In the genomic region with DNA sequence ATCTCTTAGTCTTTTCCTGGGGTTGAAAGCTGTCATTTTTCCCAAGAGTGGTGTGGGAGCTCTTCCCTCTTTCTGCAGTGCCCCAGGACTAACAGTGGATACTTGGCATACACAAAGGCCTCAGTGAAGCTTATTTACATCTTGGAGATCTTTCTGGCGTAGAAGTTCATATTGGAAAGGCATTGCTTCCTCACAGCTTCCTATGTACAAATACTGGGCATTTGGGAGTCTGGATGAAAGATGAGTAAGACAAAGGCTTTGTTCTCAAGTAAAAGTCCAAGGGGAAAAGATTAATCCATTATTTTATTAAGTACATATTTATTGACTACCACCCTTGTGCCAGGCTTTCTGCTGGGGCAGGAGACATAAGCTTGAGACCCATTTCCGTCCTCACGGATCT, we compare ENCODE assay signal across 18 cellular contexts. TPM values are rescaled to one million over a fixed set of nuclear protein-coding genes. Genes with fewer than 3 reads are reported as not detected.
A peak's percentile ranks its signal among the peaks of the same experiment; 100 is the strongest.
DNase-seq lines count a peak whose midpoint lies in the region; ATAC-seq, FAIRE-seq and TF ChIP-seq lines count a peak whose summit lies in the region.
"Had no signal": no experiment of that assay in that cellular context is flagged by ENCODE, and none has a peak within 500 bp of the region (broad histone marks: within the 10 kb centered on the region; RNA-seq: fewer than 3 reads in every experiment).

No MANE protein-coding gene starts in this region.

- no peaks in the 10 kb centered on the region for H3K9me3 ChIP-seq in CD8-positive, alpha-beta T cell (ENCODE audit: low read length)
- H3K9me3 ChIP-seq in OCI-LY3 (ENCODE audit: insufficient read depth, low read length), result no peaks in the 10 kb centered on the region
- H3K9me3 ChIP-seq in esophagus muscularis mucosa, result no peaks in the 10 kb centered on the region
- H3K9me3 ChIP-seq in spleen, result no peaks in the 10 kb centered on the region
- H3K9me3 ChIP-seq: ascending aorta, MG63 had no signal

- no peak overlapping the region for H3K27ac ChIP-seq in CD8-positive, alpha-beta T cell (ENCODE audit: low read depth, low read length)
- H3K27ac ChIP-seq in OCI-LY3 (ENCODE audit: low read length), result peak overlapping the region; percentile 49
- H3K27ac ChIP-seq in esophagus muscularis mucosa (replicated peaks in 1 of 4), result peak overlapping the region in 3 of 4 donors; percentile 2 to 60 (median 4)
- H3K27ac ChIP-seq in spleen, result peak overlapping the region; percentile 7 to 79 (median 66)
- H3K27ac ChIP-seq: RWPE1 had no signal

- peaks cover 96% of the 10 kb centered on the region for H4K20me1 ChIP-seq in OCI-LY3 (ENCODE audit: insufficient read depth, low read length)

- no peaks in the 10 kb centered on the region for H3K36me3 ChIP-seq in CD8-positive, alpha-beta T cell (ENCODE audit: insufficient read depth, low read length)
- H3K36me3 ChIP-seq in OCI-LY3 (replicated peaks; ENCODE audit: low read depth, low read length) (no peaks in the 10 kb centered on the region), esophagus muscularis mucosa (no peaks in the 10 kb centered on the region), spleen (no peaks in the 10 kb centered on the region)
- H3K36me3 ChIP-seq: ascending aorta, MG63 had no signal

- no peak for TF ChIP-seq EP300 in esophagus muscularis mucosa (IDR thresholded peaks at IDR 0.05)

- no peaks in the 10 kb centered on the region for H3K27me3 ChIP-seq in CD8-positive, alpha-beta T cell (ENCODE audit: insufficient read depth, low read length)
- H3K27me3 ChIP-seq in OCI-LY3 (ENCODE audit: low read depth, low read length) (no peaks in the 10 kb centered on the region), esophagus muscularis mucosa (no peaks in the 10 kb centered on the region), spleen (replicated peaks in 1 of 7) (no peaks in the 10 kb centered on the region)
- H3K27me3 ChIP-seq: ascending aorta, MG63 had no signal

- H3K27ac Mint-ChIP-seq in CD8-positive, alpha-beta T cell, result peak overlapping the region; percentile 55
- no peak overlapping the region for H3K27ac Mint-ChIP-seq in glutamatergic neuron (ENCODE audit: unreplicated experiment)

- FAIRE-seq in H54 (lab: Jason Lieb, UNC), result no peak
- FAIRE-seq: HTR-8/SVneo had no signal

- H3K36me3 Mint-ChIP-seq in CD8-positive, alpha-beta T cell, result no peaks in the 10 kb centered on the region
- no peaks in the 10 kb centered on the region for H3K36me3 Mint-ChIP-seq in glutamatergic neuron (ENCODE audit: unreplicated experiment)

- H3K4me2 ChIP-seq in OCI-LY3 (ENCODE audit: low read length), result peak overlapping the region; percentile 66

- H3K4me1 Mint-ChIP-seq in CD8-positive, alpha-beta T cell (ENCODE audit: low read depth), result peaks cover 77% of the 10 kb centered on the region
- peaks cover 13% of the 10 kb centered on the region for H3K4me1 Mint-ChIP-seq in glutamatergic neuron (ENCODE audit: low read depth, unreplicated experiment)

- no peak overlapping the region for H3K4me3 Mint-ChIP-seq in CD8-positive, alpha-beta T cell
- H3K4me3 Mint-ChIP-seq in glutamatergic neuron (ENCODE audit: unreplicated experiment), result no peak overlapping the region

- POLR2A ChIA-PET in CD8-positive, alpha-beta T cell (lab: Charles Lee), result interaction anchor here (1.0 to 1.6 kb wide), 5 partner anchors 11 to 567 kb away, joined by 3 to 10 read pairs (median 4); a partner anchor contains a TSS

- 83% methylated on average over 3 of the region's 3 CpGs for WGBS in esophagus muscularis mucosa
- WGBS in spleen, 5 donors, result 57 to 70% (median 68%) methylated on average over 3 of the region's 3 CpGs

- no peaks in the 10 kb centered on the region for H3K27me3 Mint-ChIP-seq in CD8-positive, alpha-beta T cell (ENCODE audit: low read depth)
- no peaks in the 10 kb centered on the region for H3K27me3 Mint-ChIP-seq in glutamatergic neuron (ENCODE audit: unreplicated experiment)

- no peak overlapping the region for H3K4me3 ChIP-seq in CD8-positive, alpha-beta T cell (ENCODE audit: low read depth, low read length)
- H3K4me3 ChIP-seq in OCI-LY3 (ENCODE audit: low read length), result no peak overlapping the region
- H3K4me3 ChIP-seq in esophagus muscularis mucosa, result no peak overlapping the region
- no peak overlapping the region for H3K4me3 ChIP-seq in spleen
- H3K4me3 ChIP-seq: ascending aorta, MG63 had no signal

- H3K4me1 ChIP-seq in CD8-positive, alpha-beta T cell (ENCODE audit: insufficient read depth, low read length), result peaks cover 25% of the 10 kb centered on the region
- H3K4me1 ChIP-seq in OCI-LY3 (ENCODE audit: low read length), result peaks cover 59% of the 10 kb centered on the region
- peaks cover 44 to 65% (median 64%) of the 10 kb centered on the region in 4 donors for H3K4me1 ChIP-seq in esophagus muscularis mucosa
- H3K4me1 ChIP-seq in spleen, result peaks cover 65 to 100% (median 97%) of the 10 kb centered on the region in 6 donors
- H3K4me1 ChIP-seq: ascending aorta had no signal

- H2AFZ ChIP-seq in OCI-LY3 (ENCODE audit: low read depth, low read length), result no peak overlapping the region

- no peak for DNase-seq in CD8-positive, alpha-beta T cell
- DNase-seq in esophagus muscularis mucosa (ENCODE audit: extremely low spot score) (no peak), spleen (no peak), glutamatergic neuron (no peak), NCI-H1417 (lab: John Stamatoyannopoulos, UW) (no peak), H54 (ENCODE audit: insufficient read length, low spot score) (no peak)
- DNase-seq: activated T-cell treated with anti-CD3 and anti-CD28 coated beads, Interleukin-2, amount 50 U/mL, for 1 hour; C1 segment of cervical spinal cord; cortex of kidney; H7; hypothalamus; MG63; NCI-H526 treated with DMSO at 0.1 percent for 48 hours had no signal

- no peak for TF ChIP-seq CTCF in CD8-positive, alpha-beta T cell (IDR thresholded peaks at IDR 0.05)
- no peak for TF ChIP-seq CTCF in OCI-LY3 (IDR thresholded peaks at IDR 0.05; ENCODE audit: low read depth, low read length)
- no peak for TF ChIP-seq CTCF in esophagus muscularis mucosa (IDR thresholded peaks at IDR 0.05)
- no peak for TF ChIP-seq CTCF in spleen (IDR thresholded peaks at IDR 0.05 in 8 of 11, conservative IDR thresholded peaks at IDR 0.05 in 3 of 11)
- no peak for TF ChIP-seq CTCF in glutamatergic neuron (IDR thresholded peaks at IDR 0.05; ENCODE audit: partially characterized antibody, unreplicated experiment)

- no peak for TF ChIP-seq POLR2A in esophagus muscularis mucosa (IDR thresholded peaks at IDR 0.05; ENCODE audit: low read depth)
- no peak for TF ChIP-seq POLR2A in spleen (IDR thresholded peaks at IDR 0.05)
- no peak for TF ChIP-seq POLR2A in H54 (IDR thresholded peaks at IDR 0.05; ENCODE audit: low read depth, low read length)

- H3K79me2 ChIP-seq in OCI-LY3 (ENCODE audit: low read length), result peaks cover 100% of the 10 kb centered on the region

- CTCF ChIA-PET in CD8-positive, alpha-beta T cell (lab: Charles Lee), result interaction anchor here (1.0 to 3.0 kb wide), 16 partner anchors 8 to 900 kb away, joined by 3 to 89 read pairs (median 8); no protein-coding TSS in a partner anchor

- ATAC-seq in CD8-positive, alpha-beta T cell, result no peak
- ATAC-seq: left lobe of liver had no signal

- 0 out of 2 replicates have a peak overlapping the region, but pooled peaks have one; percentile 8 for H3K9ac ChIP-seq in OCI-LY3 (ENCODE audit: low read length)

- intact Hi-C loops in CD8-positive, alpha-beta T cell (cut with DNase I, micrococcal nuclease), result loop anchor here (2.0 to 5.0 kb wide), 2 partner anchors 19 to 355 kb away; no protein-coding TSS in a partner anchor
- intact Hi-C loops in esophagus muscularis mucosa (cut with DNase I), result no loop called here
- intact Hi-C loops in spleen (cut with DNase I; ENCODE audit: low total_unique reads), result loop anchor here (5.0 kb wide), 1 partner anchor 565 kb away; no protein-coding TSS in a partner anchor

- no peaks in the 10 kb centered on the region for H3K9me3 Mint-ChIP-seq in CD8-positive, alpha-beta T cell
- H3K9me3 Mint-ChIP-seq in glutamatergic neuron (ENCODE audit: unreplicated experiment), result no peaks in the 10 kb centered on the region

RNA-seq across cellular contexts. Expression of a gene that starts 22.0 kb away (rescaled TPM):
- 10 to 100 TPM; 19.1 TPM for total RNA-seq in CD8-positive, alpha-beta T cell
- total RNA-seq in esophagus muscularis mucosa, result 10 to 100 TPM in 1 of 4 donors, 1 to 10 TPM in 3; 7.2 to 12.3 (median 8.8) TPM
- 10 to 100 TPM; 57.3 to 85.4 (median 73.6) TPM for total RNA-seq in spleen
- polyA plus RNA-seq in spleen, result 10 to 100 TPM; 24.7 to 35.4 (median 27.6) TPM
- 10.1 TPM for total RNA-seq in glutamatergic neuron (ENCODE audit: unreplicated experiment)
